ENCODE assay signal across 8 cellular contexts in genomic region chrX:53685711-53686110, GRCh38. TPM values are rescaled to one million over a fixed set of nuclear protein-coding genes. Genes with fewer than 3 reads are reported as not detected.
DNase-seq lines count a peak whose midpoint lies in the region; ATAC-seq and TF ChIP-seq lines count a peak whose summit lies in the region.

No MANE protein-coding gene starts in this region.

- TF ChIP-seq CTCF in GM12864 (IDR thresholded peaks at IDR 0.05; ENCODE audit: low read depth, low read length, missing control alignments) (no peak), colonic mucosa (IDR thresholded peaks at IDR 0.05) (no peak), nephron progenitor cell (IDR thresholded peaks at IDR 0.05) (no peak), GM13976 (IDR thresholded peaks at IDR 0.05; ENCODE audit: borderline replicate concordance, control extremely low read depth, extremely low read depth, insufficient read depth, missing control alignments) (no peak)

- peaks cover 4% of the 10 kb centered on the region for H3K27me3 Mint-ChIP-seq in nephron progenitor cell (ENCODE audit: low read depth, poor library complexity)

- no peaks in the 10 kb centered on the region for H3K4me1 ChIP-seq in colonic mucosa

- H3K27ac Mint-ChIP-seq in nephron progenitor cell: peak overlapping the region; percentile 71

- intact Hi-C loops in colonic mucosa (cut with DNase I): no loop called here

- peaks cover 23% of the 10 kb centered on the region for H3K4me1 Mint-ChIP-seq in nephron progenitor cell

- no peaks in the 10 kb centered on the region for H3K36me3 ChIP-seq in colonic mucosa

- no peak for ATAC-seq in HG03280 (IDR thresholded peaks at IDR 0.05; ENCODE audit: unreplicated experiment)
- no peak for ATAC-seq in HG02588 (IDR thresholded peaks at IDR 0.05; ENCODE audit: unreplicated experiment)
- ATAC-seq in GM19328 (IDR thresholded peaks at IDR 0.05; ENCODE audit: unreplicated experiment): no peak

- DNase-seq in GM12864 (ENCODE audit: low read depth): no peak
- peak; percentile 41 for DNase-seq in NCI-H69 (lab: John Stamatoyannopoulos, UW)
- no peak for DNase-seq in colonic mucosa
- DNase-seq in nephron progenitor cell: no peak
- DNase-seq in GM13976 (ENCODE audit: low spot score): no peak

- H3K4me3 ChIP-seq in GM12864 (ENCODE audit: low read depth, low read length) (peak overlapping the region; percentile 77), colonic mucosa (peak overlapping the region; percentile 50)

- H3K4me3 Mint-ChIP-seq in nephron progenitor cell: peak overlapping the region; percentile 96

- peaks cover 9% of the 10 kb centered on the region for H3K36me3 Mint-ChIP-seq in nephron progenitor cell (ENCODE audit: low read depth)

- in situ Hi-C loops in GM13976 (cut with MboI; ENCODE audit: low sequenced_read_pairs, unreplicated experiment): no loop called here

- H3K27me3 ChIP-seq in colonic mucosa: no peaks in the 10 kb centered on the region

- peaks cover 53% of the 10 kb centered on the region for H3K9me3 Mint-ChIP-seq in nephron progenitor cell

- peak overlapping the region; percentile 72 for H3K27ac ChIP-seq in colonic mucosa

- H3K9me3 ChIP-seq in colonic mucosa: no peaks in the 10 kb centered on the region

- peak overlapping the region; percentile 75 to 81 for H3K9ac ChIP-seq in colonic mucosa (ENCODE audit: low read depth in 2 of 2, low read length in 2 of 2)

RNA-seq across cellular contexts. Expression of gene HUWE1, which starts 0.8 kb away (rescaled TPM):
- total RNA-seq in colonic mucosa: 100 to 1,000 TPM; 116 to 169 TPM
